8 cellular contexts compared by ENCODE assay signal in genomic region chr5:119070828-119071572, GRCh38. TPM values are rescaled to one million over a fixed set of nuclear protein-coding genes. Genes with fewer than 3 reads are reported as not detected.
DNase-seq lines count a peak whose midpoint lies in the region; ATAC-seq lines count a peak whose summit lies in the region.

DMXL1 (plus strand) TSS chr5:119071087; CDS start chr5:119071570, 483 bp downstream.

- no peaks in the 10 kb centered on the region for H3K27me3 ChIP-seq in CD8-positive, alpha-beta memory T cell (ENCODE audit: insufficient read depth, low read length, poor library complexity, severe bottlenecking)

- H3K4me3 ChIP-seq in CD8-positive, alpha-beta memory T cell (ENCODE audit: low read length) = peak within 1 kb of the TSS; percentile 68

- H3K36me3 ChIP-seq in CD8-positive, alpha-beta memory T cell (ENCODE audit: insufficient read depth, low read length) = no peaks in the 10 kb centered on the region

- H3K9me3 ChIP-seq in CD8-positive, alpha-beta memory T cell (ENCODE audit: low read length) = no peaks in the 10 kb centered on the region

- peak within 1 kb of the TSS; percentile 91 to 100 (median 99) for H3K4me3 Mint-ChIP-seq in CD8-positive, alpha-beta memory T cell
- peak within 1 kb of the TSS; percentile 94 to 97 for H3K4me3 Mint-ChIP-seq in effector memory CD8-positive, alpha-beta T cell

- H3K27ac ChIP-seq in CD8-positive, alpha-beta memory T cell (ENCODE audit: low read depth, low read length) = peak within 1 kb of the TSS; percentile 86

- ATAC-seq in GM21360 (IDR thresholded peaks at IDR 0.05; ENCODE audit: unreplicated experiment) = peak; percentile 71
- ATAC-seq in effector memory CD8-positive, alpha-beta T cell (replicated peaks) = peak; percentile 82

- POLR2A ChIA-PET in CD8-positive, alpha-beta memory T cell (lab: Charles Lee) = interaction anchor here (0.6 to 1.7 kb wide), 9 partner anchors 17 to 310 kb away, joined by 3 to 8 read pairs (median 3); no protein-coding TSS in a partner anchor

- H3K27me3 Mint-ChIP-seq in CD8-positive, alpha-beta memory T cell = peaks cover 0 to 3% of the 10 kb centered on the region in 2 donors
- no peaks in the 10 kb centered on the region for H3K27me3 Mint-ChIP-seq in effector memory CD8-positive, alpha-beta T cell

- peaks cover 0 to 9% (median 4%) of the 10 kb centered on the region in 3 donors for H3K36me3 Mint-ChIP-seq in CD8-positive, alpha-beta memory T cell
- H3K36me3 Mint-ChIP-seq in effector memory CD8-positive, alpha-beta T cell (ENCODE audit: insufficient read depth) = peaks cover 18% of the 10 kb centered on the region

- H3K9me3 Mint-ChIP-seq in CD8-positive, alpha-beta memory T cell = peaks cover 0 to 2% (median 0%) of the 10 kb centered on the region in 5 donors
- H3K9me3 Mint-ChIP-seq in effector memory CD8-positive, alpha-beta T cell = no peaks in the 10 kb centered on the region

- peaks cover 31 to 50% (median 50%) of the 10 kb centered on the region in 3 donors for H3K4me1 Mint-ChIP-seq in CD8-positive, alpha-beta memory T cell
- peaks cover 21 to 26% of the 10 kb centered on the region in 2 donors for H3K4me1 Mint-ChIP-seq in effector memory CD8-positive, alpha-beta T cell (ENCODE audit: low read depth in 2 of 2)

- DNase-seq in CD8-positive, alpha-beta memory T cell = peak; percentile 96 to 99 (median 98)
- DNase-seq in HT1080 (ENCODE audit: low read depth) (peak; percentile 99), NOMO-1 treated with DMSO at 0.1 percent for 48 hours (lab: John Stamatoyannopoulos, UW; ENCODE audit: unreplicated experiment) (peak; percentile 99), medulla oblongata (ENCODE audit: extremely low spot score) (peak; percentile 99)
- peak; percentile 91 to 97 for DNase-seq in activated CD8-positive, alpha-beta memory T cell treated with anti-CD3 and anti-CD28 coated beads for 4 hours (ENCODE audit: low read depth in 2 of 2)
- peak; percentile 96 to 98 (median 97) for DNase-seq in effector memory CD8-positive, alpha-beta T cell
- DNase-seq in stimulated activated CD8-positive, alpha-beta memory T cell treated with anti-CD3 and anti-CD28 coated beads, Interleukin-12 subunit alpha, Interleukin-12 subunit beta, amount 100 ng/mL, for 1 hour (ENCODE audit: low read depth) = peak; percentile 97

- CTCF ChIA-PET in CD8-positive, alpha-beta memory T cell (lab: Charles Lee) = interaction anchor here (0.8 to 2.4 kb wide), 15 partner anchors 9 to 364 kb away, joined by 3 to 20 read pairs (median 3); partner anchors contain the start of gene DTWD2

- H3K4me1 ChIP-seq in CD8-positive, alpha-beta memory T cell (ENCODE audit: insufficient read depth, low read length) = peaks cover 31% of the 10 kb centered on the region

- H3K27ac Mint-ChIP-seq in CD8-positive, alpha-beta memory T cell = peak within 1 kb of the TSS; percentile 92 to 100 (median 98)
- H3K27ac Mint-ChIP-seq in effector memory CD8-positive, alpha-beta T cell = peak within 1 kb of the TSS; percentile 99

RNA-seq across cellular contexts. Expression of gene DMXL1, which starts in this region (rescaled TPM):
- 10 to 100 TPM; 25.9 to 26.2 TPM for total RNA-seq in CD8-positive, alpha-beta memory T cell
- polyA plus RNA-seq in CD8-positive, alpha-beta memory T cell = 12.9 TPM
- 10.9 and 14.8 TPM in 2 replicates for total RNA-seq in HT1080 (2014; rRNA removed; shearing (Covaris generic))
- 7.5 and 10.7 TPM in 2 replicates for polyA plus RNA-seq in HT1080 (2015; cell fraction: cytosol; rRNA removed)
- 23.2 and 31.6 TPM in 2 replicates for polyA plus RNA-seq in HT1080 (2015; cell fraction: nucleus; rRNA removed)

Comparison
In these comparisons a context has a peak if more than half of its experiments do, and no peak if none do; other contexts are left out.
1. Peak in every context shown above with its lines: DNase-seq, ATAC-seq, H3K4me3 ChIP-seq and H3K27ac ChIP-seq.